ENCODE assay signal across 7 cellular contexts in the genomic region with DNA sequence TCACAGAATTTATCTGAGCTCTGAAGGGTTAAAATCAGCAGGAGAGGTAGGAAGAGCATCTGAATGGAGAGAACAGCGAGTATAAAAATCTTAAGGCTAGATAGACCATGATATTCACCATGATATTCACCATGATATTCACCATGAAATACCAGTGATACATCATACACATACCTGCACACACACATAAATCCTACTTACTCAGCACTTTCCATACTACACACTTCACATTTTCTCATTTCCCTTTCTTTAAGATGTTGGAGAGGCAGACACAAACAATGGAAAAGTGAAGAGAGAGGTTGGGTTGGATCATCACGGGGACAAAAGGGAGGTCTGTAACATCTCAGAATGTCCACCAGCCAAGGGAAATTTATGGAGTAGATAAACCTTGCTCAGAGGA.
"Had no signal": no experiment of that assay in that cellular context is flagged by ENCODE, and none has a peak within 500 bp of the region (broad histone marks: within the 10 kb centered on the region; RNA-seq: fewer than 3 reads in every experiment).

No MANE protein-coding gene starts in this region.

- H3K4me2 ChIP-seq: GM23338 had no signal

- H3K9me3 ChIP-seq: HAP-1 had no signal

- H3K4me3 ChIP-seq: GM23338, HAP-1 had no signal

- DNase-seq: H7, HFFc6, KG1 had no signal

- H3K4me1 ChIP-seq: HAP-1 had no signal

- H3K27ac ChIP-seq: HL-60 had no signal

- ATAC-seq: GM23338, HCT116 had no signal

- H3K36me3 ChIP-seq: HAP-1 had no signal

- H2AFZ ChIP-seq: GM23338 had no signal
